In the genomic region with DNA sequence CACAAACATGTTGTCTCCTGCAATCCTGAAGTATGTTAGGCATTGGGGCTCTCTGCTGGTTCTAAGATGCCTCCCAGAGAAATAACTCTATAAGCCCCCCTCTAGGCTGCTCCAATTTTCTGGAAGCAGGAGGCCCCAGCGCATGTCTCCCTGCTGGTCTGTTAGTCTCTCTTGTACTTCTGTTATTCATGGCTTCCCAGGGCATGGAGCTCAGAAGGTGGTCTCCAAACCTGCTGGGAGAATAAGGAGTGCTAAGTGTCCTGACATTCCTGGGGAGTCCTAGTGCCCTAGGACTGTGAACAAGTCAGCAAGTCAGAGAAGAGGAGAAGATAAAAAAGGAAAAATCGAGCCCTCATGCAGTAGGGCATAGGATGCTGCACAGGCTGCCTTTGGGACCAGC, we compare ENCODE assay signal across 18 cellular contexts.
"Had no signal": no experiment of that assay in that cellular context is flagged by ENCODE, and none has a peak within 500 bp of the region (broad histone marks: within the 10 kb centered on the region; RNA-seq: fewer than 3 reads in every experiment).

No MANE protein-coding gene starts in this region.

- H3K4me1 ChIP-seq: breast epithelium, foreskin keratinocyte had no signal

- H3K79me2 ChIP-seq: parathyroid adenoma had no signal

- H3K9ac ChIP-seq: parathyroid adenoma had no signal

- H3K36me3 ChIP-seq: breast epithelium, uterus had no signal

- H3K4me1 Mint-ChIP-seq: activated B cell treated with CpG ODN at 0.5 μM for 24 hours had no signal

- H3K9me3 ChIP-seq: breast epithelium, esophagus muscularis mucosa, heart left ventricle, psoas muscle, uterus had no signal

- H3K36me3 Mint-ChIP-seq: activated CD8-positive, alpha-beta memory T cell treated with anti-CD3 and anti-CD28 coated beads, Interleukin-2, amount 10 ng/mL, durations not matched to agents 7 days and 5 days; mesothelial cell of epicardium had no signal

- H3K27me3 ChIP-seq: breast epithelium, esophagus muscularis mucosa, foreskin keratinocyte, heart left ventricle, uterus had no signal

- H3K4me3 ChIP-seq: breast epithelium, esophagus muscularis mucosa, heart left ventricle, psoas muscle, smooth muscle cell, uterus had no signal

- H3K9me3 Mint-ChIP-seq: activated B cell treated with CpG ODN at 0.5 μM for 24 hours; activated naive CD4-positive, alpha-beta T cell treated with anti-CD3 and anti-CD28 coated beads, Interleukin-2, amount 50 U/mL, for 72 hours; activated T-helper 2 cell treated with anti-CD3 and anti-CD28 coated beads, Interferon-gamma antibody, Interleukin-2, Interleukin-4, amounts not matched to agents 10 μg/mL and 5 μg/mL and 100 μg/mL, durations not matched to agents 14 hours and 24 hours and 36 hours; mesothelial cell of epicardium; naive B cell; stimulated activated memory B cell treated with anti-CD40 and anti-IgM and Interleukin-4, amounts not matched to agents 10 μg/mL and 1 μg/mL and 100 μg/mL, for 72 hours; stimulated activated naive CD8-positive, alpha-beta T cell treated with anti-CD3 and anti-CD28 coated beads, Interleukin-15, amount 100 ng/mL, for 72 hours; type B pancreatic cell had no signal

- H3K27me3 Mint-ChIP-seq: activated B cell treated with CpG ODN at 0.5 μM for 24 hours; activated CD8-positive, alpha-beta memory T cell treated with anti-CD3 and anti-CD28 coated beads, Interleukin-2, amount 10 ng/mL, durations not matched to agents 7 days and 5 days; naive B cell; stimulated activated memory B cell treated with anti-CD40 and anti-IgM and Interleukin-4, amounts not matched to agents 10 μg/mL and 1 μg/mL and 100 μg/mL, for 72 hours; stimulated activated naive CD8-positive, alpha-beta T cell treated with anti-CD3 and anti-CD28 coated beads, Interleukin-15, amount 100 ng/mL, for 72 hours; type B pancreatic cell had no signal

- H3K4me2 ChIP-seq: smooth muscle cell had no signal

- H3K27ac Mint-ChIP-seq: activated B cell treated with CpG ODN at 0.5 μM for 24 hours; activated CD8-positive, alpha-beta memory T cell treated with anti-CD3 and anti-CD28 coated beads, Interleukin-2, amount 10 ng/mL, durations not matched to agents 7 days and 5 days; activated CD8-positive, alpha-beta T cell treated with anti-CD3 and anti-CD28 coated beads, Interleukin-2, amount 10 ng/mL, durations not matched to agents 7 days and 5 days; activated T-helper 2 cell treated with anti-CD3 and anti-CD28 coated beads, Interferon-gamma antibody, Interleukin-2, Interleukin-4, amounts not matched to agents 10 μg/mL and 5 μg/mL and 100 μg/mL, durations not matched to agents 14 hours and 24 hours and 36 hours; mesothelial cell of epicardium; naive B cell; stimulated activated memory B cell treated with anti-CD40 and anti-IgM and Interleukin-4, amounts not matched to agents 10 μg/mL and 1 μg/mL and 100 μg/mL, for 72 hours; type B pancreatic cell had no signal

- H3K4me3 Mint-ChIP-seq: activated B cell treated with CpG ODN at 0.5 μM for 24 hours; activated CD8-positive, alpha-beta memory T cell treated with anti-CD3 and anti-CD28 coated beads, Interleukin-2, amount 10 ng/mL, durations not matched to agents 7 days and 5 days; activated CD8-positive, alpha-beta T cell treated with anti-CD3 and anti-CD28 coated beads, Interleukin-2, amount 10 ng/mL, durations not matched to agents 7 days and 5 days; mesothelial cell of epicardium; naive B cell; stimulated activated memory B cell treated with anti-CD40 and anti-IgM and Interleukin-4, amounts not matched to agents 10 μg/mL and 1 μg/mL and 100 μg/mL, for 72 hours; stimulated activated naive CD8-positive, alpha-beta T cell treated with anti-CD3 and anti-CD28 coated beads, Interleukin-15, amount 100 ng/mL, for 72 hours; type B pancreatic cell had no signal

- H3K27ac ChIP-seq: breast epithelium, esophagus muscularis mucosa, foreskin keratinocyte, heart left ventricle, parathyroid adenoma, psoas muscle, uterus had no signal

- H2AFZ ChIP-seq: parathyroid adenoma had no signal
